ENCODE assay signal across 1 cellular context in genomic region chr9:104923740-104924139, GRCh38.
TF ChIP-seq lines count a peak whose summit lies in the region.

No MANE protein-coding gene starts in this region.

TF ChIP-seq in HepG2, 621 proteins besides CTCF, POLR2A, EP300 and RAD21 (continued from another document):
- TF ChIP-seq ZNF687 (CRISPR knock-in tag; IDR thresholded peaks at IDR 0.05) (0 out of 2 replicates have a peak, but pooled peaks have one; percentile 23), ZMYM3 (CRISPR knock-in tag; IDR thresholded peaks at IDR 0.05) (0 out of 2 replicates have a peak, but pooled peaks have one; percentile 33), SOX13 (IDR thresholded peaks at IDR 0.05) (no peak), SOX13 (CRISPR knock-in tag; conservative IDR thresholded peaks at IDR 0.05 in 1 of 2, IDR thresholded peaks at IDR 0.05 in 1 of 2) (peak in 1 of 2 experiments; percentile 20; a peak in 1 of 4 replicates), ZNF263 (CRISPR knock-in tag; IDR thresholded peaks at IDR 0.05) (no peak)
